In the genomic region with DNA sequence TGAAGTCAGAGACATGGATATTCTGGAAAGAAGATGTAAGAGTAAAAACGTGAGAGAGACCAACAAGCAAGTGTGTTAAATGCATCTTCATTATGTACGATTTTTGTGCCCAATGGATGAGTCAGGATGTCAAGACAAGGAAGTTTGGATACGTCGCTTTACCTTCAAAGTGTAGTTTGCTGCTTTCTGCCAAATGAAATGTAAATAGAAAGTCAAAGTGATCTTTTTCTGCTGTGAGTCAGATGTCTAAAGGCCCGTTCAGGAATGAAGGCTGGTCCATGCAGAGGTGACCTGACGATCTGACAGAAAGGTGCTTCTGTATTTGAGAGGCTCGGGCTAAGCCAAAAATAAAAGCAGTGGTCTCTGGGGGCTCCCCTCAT, we compare ENCODE assay signal across 35 cellular contexts.
A peak's percentile ranks its signal among the peaks of the same experiment; 100 is the strongest.
DNase-seq lines count a peak whose midpoint lies in the region; ATAC-seq and TF ChIP-seq lines count a peak whose summit lies in the region.
"Had no signal": no experiment of that assay in that cellular context is flagged by ENCODE, and none has a peak within 500 bp of the region (broad histone marks: within the 10 kb centered on the region; RNA-seq: fewer than 3 reads in every experiment).

No MANE protein-coding gene starts in this region.

- H3K4me1 ChIP-seq in right atrium auricular region = no peaks in the 10 kb centered on the region
- H3K4me1 ChIP-seq in uterus = no peaks in the 10 kb centered on the region
- no peaks in the 10 kb centered on the region for H3K4me1 ChIP-seq in neural progenitor cell
- H3K4me1 ChIP-seq: tibial nerve had no signal

- no peak overlapping the region for H3K4me3 Mint-ChIP-seq in neural progenitor cell
- H3K4me3 Mint-ChIP-seq: activated CD8-positive, alpha-beta T cell treated with anti-CD3 and anti-CD28 coated beads, Interleukin-2, amount 10 ng/mL, durations not matched to agents 7 days and 5 days; activated naive CD8-positive, alpha-beta T cell; CD4-positive, alpha-beta T cell; dendritic cell treated with granulocyte-macrophage colony-stimulating factor and Interleukin-4, amounts not matched to agents 40 ng/mL and 50 ng/mL, for 4 days; HFFc6; naive thymus-derived CD4-positive, alpha-beta T cell; stimulated activated naive CD8-positive, alpha-beta T cell treated with anti-CD3 and anti-CD28 coated beads, Interleukin-15, Interleukin-2, amounts not matched to agents 100 ng/mL and 50 ng/mL, for 24 hours; T-helper 17 cell had no signal

- intact Hi-C loops in Right ventricle myocardium superior (cut with DNase I) (no loop called here), uterus (cut with DNase I; ENCODE audit: low total_unique reads) (no loop called here)

- H4K20me1 ChIP-seq in neural progenitor cell (ENCODE audit: low read depth) = no peaks in the 10 kb centered on the region

- H2AFZ ChIP-seq in neural progenitor cell (replicated peaks) = no peak overlapping the region

- H3F3A ChIP-seq in neural progenitor cell (ENCODE audit: low read depth) = no peaks in the 10 kb centered on the region

- no peak for TF ChIP-seq POLR2A in uterus (IDR thresholded peaks at IDR 0.05)

- H3K27me3 ChIP-seq in right atrium auricular region (no peaks in the 10 kb centered on the region), uterus (no peaks in the 10 kb centered on the region), neural progenitor cell (no peaks in the 10 kb centered on the region)
- H3K27me3 ChIP-seq: heart left ventricle, MG63, tibial nerve had no signal

- no peaks in the 10 kb centered on the region for H3K36me3 ChIP-seq in right atrium auricular region
- H3K36me3 ChIP-seq in uterus = no peaks in the 10 kb centered on the region
- no peaks in the 10 kb centered on the region for H3K36me3 ChIP-seq in neural progenitor cell
- H3K36me3 ChIP-seq: heart left ventricle, MG63, tibial nerve had no signal

- no peaks in the 10 kb centered on the region for H3K79me2 ChIP-seq in neural progenitor cell (ENCODE audit: low read depth)

- ATAC-seq in Right ventricle myocardium superior (ENCODE audit: poor library complexity) (peak; percentile 12), left lobe of liver (no peak)
- ATAC-seq: activated CD8-positive, alpha-beta T cell treated with anti-CD3 and anti-CD28 coated beads, Interleukin-2, amount 10 ng/mL, durations not matched to agents 7 days and 5 days; left colon; naive thymus-derived CD4-positive, alpha-beta T cell; T-helper 17 cell had no signal

- no peak overlapping the region for H3K27ac Mint-ChIP-seq in neural progenitor cell
- H3K27ac Mint-ChIP-seq: activated CD8-positive, alpha-beta T cell treated with anti-CD3 and anti-CD28 coated beads, Interleukin-2, amount 10 ng/mL, durations not matched to agents 7 days and 5 days; activated naive CD8-positive, alpha-beta T cell; CD4-positive, alpha-beta T cell; dendritic cell treated with granulocyte-macrophage colony-stimulating factor and Interleukin-4, amounts not matched to agents 40 ng/mL and 50 ng/mL, for 4 days; HFFc6; naive thymus-derived CD4-positive, alpha-beta T cell; stimulated activated naive CD8-positive, alpha-beta T cell treated with anti-CD3 and anti-CD28 coated beads, Interleukin-15, Interleukin-2, amounts not matched to agents 100 ng/mL and 50 ng/mL, for 24 hours; T-helper 17 cell had no signal

- no peaks in the 10 kb centered on the region for H3K27me3 Mint-ChIP-seq in neural progenitor cell (ENCODE audit: insufficient read depth, low read depth)
- H3K27me3 Mint-ChIP-seq: CD4-positive, alpha-beta T cell; dendritic cell treated with granulocyte-macrophage colony-stimulating factor and Interleukin-4, amounts not matched to agents 40 ng/mL and 50 ng/mL, for 4 days; stimulated activated naive CD8-positive, alpha-beta T cell treated with anti-CD3 and anti-CD28 coated beads, Interleukin-15, Interleukin-2, amounts not matched to agents 100 ng/mL and 50 ng/mL, for 24 hours had no signal

- H3K4me2 ChIP-seq in neural progenitor cell = no peak overlapping the region

- DNase-seq in Right ventricle myocardium superior (no peak), right atrium auricular region (ENCODE audit: low spot score) (no peak), epithelial cell of esophagus (ENCODE audit: low read depth) (peak; percentile 81), iris pigment epithelial cell (ENCODE audit: low read depth) (peak; percentile 7), uterus (no peak), NCI-H510A (lab: John Stamatoyannopoulos, UW) (no peak), left lobe of liver (ENCODE audit: low spot score) (no peak), neural progenitor cell (ENCODE audit: low spot score) (no peak)
- DNase-seq: activated CD4-positive, alpha-beta T cell treated with anti-CD3 and anti-CD28 coated beads for 1 hour; activated CD8-positive, alpha-beta T cell treated with anti-CD3 and anti-CD28 coated beads, Interleukin-2, amount 10 ng/mL, durations not matched to agents 7 days and 5 days; activated T-cell treated with anti-CD3 and anti-CD28 coated beads for 4 hours; AML-193; aorta; CD4-positive, alpha-beta T cell; central memory CD4-positive, alpha-beta T cell; EL; GOT3; heart left ventricle; HFFc6; left colon; mesendoderm; MG63; naive thymus-derived CD4-positive, alpha-beta T cell; NCI-H2029 treated with DMSO at 0.1 percent for 48 hours; NCI-H2227 treated with DMSO at 0.1 percent for 48 hours; NCI-H774; occipital lobe; RPMI8226; small intestine; T-helper 17 cell had no signal

- no peaks in the 10 kb centered on the region for H3K36me3 Mint-ChIP-seq in neural progenitor cell
- H3K36me3 Mint-ChIP-seq: activated naive CD8-positive, alpha-beta T cell; naive thymus-derived CD4-positive, alpha-beta T cell had no signal

- TF ChIP-seq CTCF in right atrium auricular region (IDR thresholded peaks at IDR 0.05) = no peak
- TF ChIP-seq CTCF in epithelial cell of esophagus (IDR thresholded peaks at IDR 0.05; ENCODE audit: insufficient read depth, low read depth, low read length, missing control alignments) = no peak
- TF ChIP-seq CTCF in uterus (IDR thresholded peaks at IDR 0.05) = no peak
- no peak for TF ChIP-seq CTCF in neural progenitor cell (IDR thresholded peaks at IDR 0.05)

- H3K9ac ChIP-seq in neural progenitor cell = no peak overlapping the region

- H3K27ac ChIP-seq in right atrium auricular region (peak overlapping the region in 1 of 2 donors; percentile 11), uterus (peak overlapping the region; percentile 26 to 61), neural progenitor cell (no peak overlapping the region)
- H3K27ac ChIP-seq: SK-N-MC, tibial nerve had no signal

- H3K4me3 ChIP-seq in right atrium auricular region (no peak overlapping the region), epithelial cell of esophagus (ENCODE audit: low read length) (no peak overlapping the region), uterus (no peak overlapping the region), neural progenitor cell (no peak overlapping the region)
- H3K4me3 ChIP-seq: heart left ventricle, MG63, SK-N-MC, tibial nerve had no signal

- no peaks in the 10 kb centered on the region for H3K9me3 ChIP-seq in right atrium auricular region
- H3K9me3 ChIP-seq in uterus = no peaks in the 10 kb centered on the region
- H3K9me3 ChIP-seq in neural progenitor cell (ENCODE audit: low read depth) = no peaks in the 10 kb centered on the region
- H3K9me3 ChIP-seq: heart left ventricle, MG63, tibial nerve had no signal

- peaks cover under 1% of the 10 kb centered on the region for H3K9me3 Mint-ChIP-seq in neural progenitor cell
- H3K9me3 Mint-ChIP-seq: CD4-positive, alpha-beta T cell; HFFc6; naive thymus-derived CD4-positive, alpha-beta T cell; stimulated activated naive CD8-positive, alpha-beta T cell treated with anti-CD3 and anti-CD28 coated beads, Interleukin-15, Interleukin-2, amounts not matched to agents 100 ng/mL and 50 ng/mL, for 24 hours had no signal

- peaks cover 5% of the 10 kb centered on the region for H3K4me1 Mint-ChIP-seq in neural progenitor cell
- H3K4me1 Mint-ChIP-seq: naive thymus-derived CD4-positive, alpha-beta T cell; T-helper 17 cell had no signal

Comparison
In these comparisons a context has a peak if more than half of its experiments do, and no peak if none do; other contexts are left out.
1. DNase-seq: peak in epithelial cell of esophagus (single experiment) and iris pigment epithelial cell (single experiment); none in Right ventricle myocardium superior (single experiment), right atrium auricular region (single experiment), uterus (0 of 2), NCI-H510A (single experiment), left lobe of liver (single experiment) and neural progenitor cell (single experiment).